In the genomic region with DNA sequence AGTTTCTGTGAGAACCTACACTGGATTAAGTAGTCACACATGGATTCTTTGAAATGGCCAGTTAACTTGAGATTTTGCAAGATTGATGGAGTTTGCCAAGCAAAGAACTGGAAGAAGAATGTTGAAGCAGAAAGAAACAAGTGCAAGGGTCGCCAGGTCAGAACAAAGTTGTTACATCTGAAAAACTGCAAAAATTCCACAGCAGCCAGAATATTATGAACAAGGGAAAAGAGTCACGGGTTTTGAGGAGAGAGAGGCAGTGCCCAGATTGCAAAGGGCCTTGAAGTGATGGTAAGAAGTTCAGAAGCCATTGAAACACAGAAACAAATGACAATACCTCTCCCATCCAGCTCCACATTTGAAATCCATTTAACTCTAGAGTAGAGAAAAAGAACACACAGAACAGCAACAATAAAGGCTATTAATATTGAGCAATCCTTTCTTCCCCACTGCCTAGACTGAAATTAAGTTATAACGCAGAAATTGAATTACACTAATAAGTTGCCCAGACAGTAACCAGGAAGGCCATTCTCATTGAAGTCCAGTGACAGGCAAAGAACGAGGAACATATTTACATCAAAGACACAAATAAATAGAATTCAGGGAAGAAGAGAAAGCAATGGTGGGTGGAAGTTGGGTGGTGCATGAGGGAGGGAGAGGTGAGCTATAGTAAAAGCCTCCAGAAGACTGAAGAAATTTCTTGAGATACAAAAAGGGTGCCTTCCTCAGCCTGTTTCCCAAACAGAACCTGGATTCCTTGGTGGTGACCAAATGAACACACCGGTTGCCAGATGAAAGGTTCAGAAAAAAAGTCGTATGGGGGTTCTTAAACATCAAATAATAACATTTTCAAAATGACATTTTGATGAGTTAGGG, we compare ENCODE assay signal across 13 cellular contexts.
"Had no signal": no experiment of that assay in that cellular context is flagged by ENCODE, and none has a peak within 500 bp of the region (broad histone marks: within the 10 kb centered on the region; RNA-seq: fewer than 3 reads in every experiment).

No MANE protein-coding gene starts in this region.

- ATAC-seq: activated CD8-positive, alpha-beta T cell treated with anti-CD3 and anti-CD28 coated beads, Interleukin-2, amount 10 ng/mL, durations not matched to agents 7 days and 5 days; lower lobe of right lung; stimulated activated effector memory CD8-positive, alpha-beta T cell treated with anti-CD3 and anti-CD28 coated beads, Interleukin-12 subunit alpha, Interleukin-12 subunit beta, amount 100 ng/mL, for 72 hours had no signal

- H3K27ac ChIP-seq: dorsolateral prefrontal cortex, lower lobe of right lung, right atrium auricular region, upper lobe of left lung had no signal

- H3K4me3 ChIP-seq: dorsolateral prefrontal cortex, lower lobe of right lung, right atrium auricular region, upper lobe of left lung had no signal

- H3K4me1 ChIP-seq: lower lobe of right lung, right atrium auricular region, upper lobe of left lung had no signal

- H3K27me3 Mint-ChIP-seq: activated naive CD8-positive, alpha-beta T cell treated with anti-CD3 and anti-CD28 coated beads, Interleukin-2, amount 10 ng/mL, durations not matched to agents 7 days and 5 days had no signal

- H3K36me3 ChIP-seq: lower lobe of right lung, right atrium auricular region, upper lobe of left lung had no signal

- H3K4me3 Mint-ChIP-seq: activated CD8-positive, alpha-beta T cell treated with anti-CD3 and anti-CD28 coated beads, Interleukin-2, amount 10 ng/mL, durations not matched to agents 7 days and 5 days; activated naive CD8-positive, alpha-beta T cell treated with anti-CD3 and anti-CD28 coated beads, Interleukin-2, amount 10 ng/mL, durations not matched to agents 7 days and 5 days; stimulated activated effector memory CD8-positive, alpha-beta T cell treated with anti-CD3 and anti-CD28 coated beads, Interleukin-12 subunit alpha, Interleukin-12 subunit beta, amount 100 ng/mL, for 72 hours had no signal

- DNase-seq: activated CD4-positive, CD25-positive, alpha-beta regulatory T cell treated with anti-CD3 and anti-CD28 coated beads, Interleukin-2, amount 50 U/mL, for 72 hours; activated CD8-positive, alpha-beta T cell treated with anti-CD3 and anti-CD28 coated beads, Interleukin-2, amount 10 ng/mL, durations not matched to agents 7 days and 5 days; activated effector memory CD4-positive, alpha-beta T cell treated with Interleukin-2 at 50 U/mL for 16 hours; activated naive CD8-positive, alpha-beta T cell treated with anti-CD3 and anti-CD28 coated beads, Interleukin-2, amount 10 ng/mL, durations not matched to agents 7 days and 5 days; anterior cingulate cortex; dorsolateral prefrontal cortex; lower lobe of right lung; posterior cingulate gyrus; SIG-M5; SW 1271; upper lobe of left lung had no signal

- H3K27me3 ChIP-seq: dorsolateral prefrontal cortex, right atrium auricular region, upper lobe of left lung had no signal

- H3K9me3 Mint-ChIP-seq: stimulated activated effector memory CD8-positive, alpha-beta T cell treated with anti-CD3 and anti-CD28 coated beads, Interleukin-12 subunit alpha, Interleukin-12 subunit beta, amount 100 ng/mL, for 72 hours had no signal

- H3K27ac Mint-ChIP-seq: activated CD8-positive, alpha-beta T cell treated with anti-CD3 and anti-CD28 coated beads, Interleukin-2, amount 10 ng/mL, durations not matched to agents 7 days and 5 days; activated naive CD8-positive, alpha-beta T cell treated with anti-CD3 and anti-CD28 coated beads, Interleukin-2, amount 10 ng/mL, durations not matched to agents 7 days and 5 days had no signal

- H3K9me3 ChIP-seq: lower lobe of right lung, right atrium auricular region, upper lobe of left lung had no signal
